In the genomic region with DNA sequence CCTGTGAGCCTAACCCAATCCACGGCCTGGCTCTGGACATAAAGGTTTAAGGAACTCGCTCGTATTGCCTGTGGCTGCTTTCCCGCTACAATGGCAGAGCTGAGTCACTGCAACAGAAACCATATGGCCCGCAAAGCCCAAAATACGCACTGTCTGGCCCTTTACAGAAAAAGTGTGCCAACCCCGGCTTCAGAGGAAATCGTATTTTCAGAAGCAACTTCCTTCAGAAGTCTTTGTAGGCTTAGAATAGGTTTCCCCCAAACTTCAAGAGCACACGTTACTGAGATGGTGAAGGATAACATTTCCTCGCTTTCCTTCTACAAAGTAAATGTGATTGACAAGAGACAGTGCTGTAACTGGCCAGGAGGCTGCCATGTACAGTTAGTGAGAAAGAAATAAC, we compare ENCODE assay signal across 9 cellular contexts. TPM values are rescaled to one million over a fixed set of nuclear protein-coding genes. Genes with fewer than 3 reads are reported as not detected.
A peak's percentile ranks its signal among the peaks of the same experiment; 100 is the strongest.
DNase-seq lines count a peak whose midpoint lies in the region; ATAC-seq, FAIRE-seq and TF ChIP-seq lines count a peak whose summit lies in the region.
"Had no signal": no experiment of that assay in that cellular context is flagged by ENCODE, and none has a peak within 500 bp of the region (broad histone marks: within the 10 kb centered on the region; RNA-seq: fewer than 3 reads in every experiment).

No MANE protein-coding gene starts in this region.

- H3K4me1 ChIP-seq in Loucy (ENCODE audit: insufficient read depth, low read length, poor library complexity, severe bottlenecking), result peaks cover 26% of the 10 kb centered on the region
- peaks cover 4% of the 10 kb centered on the region for H3K4me1 ChIP-seq in endothelial cell of umbilical vein (ENCODE audit: control insufficient read depth, extremely low read depth, insufficient read depth, low read length)
- no peaks in the 10 kb centered on the region; the same call in 1 of the 2 replicates for H3K4me1 ChIP-seq in Caco-2
- H3K4me1 ChIP-seq in foreskin keratinocyte, result no peaks in the 10 kb centered on the region

- no peaks in the 10 kb centered on the region for H4K20me1 ChIP-seq in Loucy (ENCODE audit: insufficient read depth, low read length, poor library complexity, severe bottlenecking)
- no peaks in the 10 kb centered on the region for H4K20me1 ChIP-seq in endothelial cell of umbilical vein (replicated peaks; ENCODE audit: control insufficient read depth, extremely low read depth, insufficient read depth, low read length)

- ATAC-seq in activated CD8-positive, alpha-beta T cell treated with anti-CD3 and anti-CD28 coated beads, Interleukin-2, amount 10 ng/mL, durations not matched to agents 7 days and 5 days, result peak; percentile 90
- peak; percentile 86 for ATAC-seq in stimulated activated memory B cell treated with anti-CD40 and anti-IgM and Interleukin-4, amounts not matched to agents 10 μg/mL and 1 μg/mL and 100 μg/mL, for 72 hours
- ATAC-seq in foreskin keratinocyte, result no peak

- H3K36me3 ChIP-seq in Loucy (ENCODE audit: insufficient read depth, low read length), result no peaks in the 10 kb centered on the region
- H3K36me3 ChIP-seq in endothelial cell of umbilical vein (ENCODE audit: control insufficient read depth in 2 of 2, extremely low read depth in 1 of 2, insufficient read depth in 2 of 2, low read length in 2 of 2), result no peaks in the 10 kb centered on the region
- no peaks in the 10 kb centered on the region for H3K36me3 ChIP-seq in Caco-2 (ENCODE audit: control insufficient read depth, insufficient read depth, low read length)

- peak overlapping the region; percentile 87 for H3K27ac Mint-ChIP-seq in activated CD8-positive, alpha-beta T cell treated with anti-CD3 and anti-CD28 coated beads, Interleukin-2, amount 10 ng/mL, durations not matched to agents 7 days and 5 days
- H3K27ac Mint-ChIP-seq in stimulated activated memory B cell treated with anti-CD40 and anti-IgM and Interleukin-4, amounts not matched to agents 10 μg/mL and 1 μg/mL and 100 μg/mL, for 72 hours, result peak overlapping the region; percentile 90
- no peak overlapping the region for H3K27ac Mint-ChIP-seq in Caco-2 (ENCODE audit: unreplicated experiment)

- H3K4me3 ChIP-seq in Loucy (ENCODE audit: low read length, poor library complexity, severe bottlenecking) (peak overlapping the region; percentile 60), endothelial cell of umbilical vein (replicated peaks in 1 of 3; ENCODE audit: insufficient read depth in 1 of 3, low read depth in 1 of 3, low read length in 3 of 3) (no peak overlapping the region), Caco-2 (ENCODE audit: low read depth, low read length) (no peak overlapping the region)

- BruUV-seq in endothelial cell of umbilical vein (replicated peaks; lab: Mats Ljungman, UMichigan) (no TSS peak), Caco-2 (replicated peaks; lab: Mats Ljungman, UMichigan) (no TSS peak)

- H3K79me2 ChIP-seq in Loucy (ENCODE audit: insufficient read depth, low read length) (no peaks in the 10 kb centered on the region), endothelial cell of umbilical vein (ENCODE audit: control insufficient read depth, insufficient read depth, low read length) (no peaks in the 10 kb centered on the region)

- DNase-seq in activated CD8-positive, alpha-beta T cell treated with anti-CD3 and anti-CD28 coated beads, Interleukin-2, amount 10 ng/mL, durations not matched to agents 7 days and 5 days, result peak; percentile 80
- DNase-seq in endothelial cell of umbilical vein (ENCODE audit: low read depth, low spot score) (peak; percentile 24), Caco-2 (no peak), foreskin keratinocyte (no peak), NCI-H524 (lab: John Stamatoyannopoulos, UW) (no peak)
- DNase-seq: retina had no signal

- peak overlapping the region; percentile 66 for H3K4me2 ChIP-seq in Loucy (ENCODE audit: low read depth, low read length, poor library complexity, severe bottlenecking)
- peak overlapping the region; percentile 17 for H3K4me2 ChIP-seq in endothelial cell of umbilical vein (ENCODE audit: insufficient read depth, low read length)

- no peak for TF ChIP-seq POLR2A in endothelial cell of umbilical vein (IDR thresholded peaks at IDR 0.05; ENCODE audit: low read depth, low read length)

- H3K4me3 Mint-ChIP-seq in activated CD8-positive, alpha-beta T cell treated with anti-CD3 and anti-CD28 coated beads, Interleukin-2, amount 10 ng/mL, durations not matched to agents 7 days and 5 days, result peak overlapping the region; percentile 44
- H3K4me3 Mint-ChIP-seq in stimulated activated memory B cell treated with anti-CD40 and anti-IgM and Interleukin-4, amounts not matched to agents 10 μg/mL and 1 μg/mL and 100 μg/mL, for 72 hours, result no peak overlapping the region
- H3K4me3 Mint-ChIP-seq in Caco-2 (ENCODE audit: unreplicated experiment), result no peak overlapping the region

- no peaks in the 10 kb centered on the region for H3K36me3 Mint-ChIP-seq in activated CD8-positive, alpha-beta T cell treated with anti-CD3 and anti-CD28 coated beads, Interleukin-2, amount 10 ng/mL, durations not matched to agents 7 days and 5 days (ENCODE audit: low read depth)
- peaks cover 6% of the 10 kb centered on the region for H3K36me3 Mint-ChIP-seq in stimulated activated memory B cell treated with anti-CD40 and anti-IgM and Interleukin-4, amounts not matched to agents 10 μg/mL and 1 μg/mL and 100 μg/mL, for 72 hours
- no peaks in the 10 kb centered on the region for H3K36me3 Mint-ChIP-seq in Caco-2 (ENCODE audit: insufficient read depth, unreplicated experiment)

- intact Hi-C loops in endothelial cell of umbilical vein (cut with micrococcal nuclease) (no loop called here), Caco-2 (cut with micrococcal nuclease; ENCODE audit: unreplicated experiment) (no loop called here)

- H3K27me3 ChIP-seq in Loucy (ENCODE audit: insufficient read depth, low read length, poor library complexity, severe bottlenecking) (no peaks in the 10 kb centered on the region), endothelial cell of umbilical vein (ENCODE audit: control insufficient read depth in 2 of 2, insufficient read depth in 2 of 2, low read length in 2 of 2) (no peaks in the 10 kb centered on the region), Caco-2 (replicated peaks; ENCODE audit: control insufficient read depth, insufficient read depth, low read length) (no peaks in the 10 kb centered on the region), foreskin keratinocyte (no peaks in the 10 kb centered on the region)

- peaks cover 8% of the 10 kb centered on the region; the same call in 1 of the 2 replicates for H3F3A ChIP-seq in Loucy (ENCODE audit: low read depth)

- H3K9me3 Mint-ChIP-seq in activated CD8-positive, alpha-beta T cell treated with anti-CD3 and anti-CD28 coated beads, Interleukin-2, amount 10 ng/mL, durations not matched to agents 7 days and 5 days (ENCODE audit: insufficient read depth), result no peaks in the 10 kb centered on the region
- H3K9me3 Mint-ChIP-seq in stimulated activated memory B cell treated with anti-CD40 and anti-IgM and Interleukin-4, amounts not matched to agents 10 μg/mL and 1 μg/mL and 100 μg/mL, for 72 hours, result no peaks in the 10 kb centered on the region
- no peaks in the 10 kb centered on the region for H3K9me3 Mint-ChIP-seq in Caco-2 (ENCODE audit: unreplicated experiment)

- H3K4me1 Mint-ChIP-seq in activated CD8-positive, alpha-beta T cell treated with anti-CD3 and anti-CD28 coated beads, Interleukin-2, amount 10 ng/mL, durations not matched to agents 7 days and 5 days (ENCODE audit: low read depth), result peaks cover 26% of the 10 kb centered on the region
- peaks cover 6% of the 10 kb centered on the region for H3K4me1 Mint-ChIP-seq in stimulated activated memory B cell treated with anti-CD40 and anti-IgM and Interleukin-4, amounts not matched to agents 10 μg/mL and 1 μg/mL and 100 μg/mL, for 72 hours
- no peaks in the 10 kb centered on the region for H3K4me1 Mint-ChIP-seq in Caco-2 (ENCODE audit: low read depth, unreplicated experiment)

- POLR2A ChIA-PET in activated CD8-positive, alpha-beta T cell treated with anti-CD3 and anti-CD28 coated beads, Interleukin-2, amount 10 ng/mL, durations not matched to agents 7 days and 5 days (lab: Charles Lee), result interaction anchor here (0.6 to 1.3 kb wide), 3 partner anchors 36 to 387 kb away, joined by 3 read pairs; no protein-coding TSS in a partner anchor
- POLR2A ChIA-PET in endothelial cell of umbilical vein (lab: Charles Lee) (no interaction called here), Caco-2 (lab: Charles Lee) (no interaction called here)

- no peak for TF ChIP-seq CTCF in Loucy (conservative IDR thresholded peaks at IDR 0.05; ENCODE audit: low read length)
- TF ChIP-seq CTCF in endothelial cell of umbilical vein (IDR thresholded peaks at IDR 0.05; ENCODE audit: extremely low read depth in 1 of 2, insufficient read depth in 1 of 2, low read depth in 1 of 2, low read length in 2 of 2), result no peak
- no peak for TF ChIP-seq CTCF in Caco-2 (IDR thresholded peaks at IDR 0.05; ENCODE audit: insufficient read depth in 1 of 2, low read depth in 1 of 2, low read length in 1 of 2, severe bottlenecking in 1 of 2, unreplicated experiment in 1 of 2)
- TF ChIP-seq CTCF in foreskin keratinocyte (conservative IDR thresholded peaks at IDR 0.05), result no peak

- peak overlapping the region; percentile 59 for H3K9ac ChIP-seq in Loucy (ENCODE audit: low read depth, low read length, poor library complexity, severe bottlenecking)
- H3K9ac ChIP-seq in endothelial cell of umbilical vein (replicated peaks; ENCODE audit: extremely low read depth, insufficient read depth, low read length), result no peak overlapping the region

- CTCF ChIA-PET in activated CD8-positive, alpha-beta T cell treated with anti-CD3 and anti-CD28 coated beads, Interleukin-2, amount 10 ng/mL, durations not matched to agents 7 days and 5 days (lab: Charles Lee), result interaction anchor here (0.7 to 2.6 kb wide), 6 partner anchors 9 to 431 kb away, joined by 3 to 9 read pairs (median 3); no protein-coding TSS in a partner anchor
- CTCF ChIA-PET in endothelial cell of umbilical vein (lab: Charles Lee), result interaction anchor here (0.7 kb wide), 1 partner anchor 9 kb away, joined by 3 read pairs; no protein-coding TSS in a partner anchor
- CTCF ChIA-PET in Caco-2 (lab: Charles Lee), result no interaction called here

- H3K9me3 ChIP-seq in Loucy (ENCODE audit: insufficient read depth, low read depth, low read length) (no peaks in the 10 kb centered on the region), endothelial cell of umbilical vein (replicated peaks; ENCODE audit: control insufficient read depth, insufficient read depth, low read length) (no peaks in the 10 kb centered on the region), Caco-2 (0 out of 2 replicates have a peak, but pooled peaks cover under 1% of the 10 kb centered on the region)

- H2AFZ ChIP-seq in Loucy (ENCODE audit: low read length) (peak overlapping the region; percentile 82), endothelial cell of umbilical vein (ENCODE audit: low read depth, low read length) (peak overlapping the region; percentile 79)

- no peaks in the 10 kb centered on the region for H3K9me1 ChIP-seq in endothelial cell of umbilical vein (replicated peaks; ENCODE audit: control insufficient read depth, extremely low read depth, insufficient read depth, low read length)

- dilution Hi-C loops in endothelial cell of umbilical vein (cut with MboI; ENCODE audit: extremely low pct_ligation_motif_present, low sequenced_read_pairs), result no loop called here

- H3K9me2 ChIP-seq in Loucy (replicated peaks; ENCODE audit: low read depth, low read length), result no peaks in the 10 kb centered on the region

- no peaks in the 10 kb centered on the region for H3K27me3 Mint-ChIP-seq in activated CD8-positive, alpha-beta T cell treated with anti-CD3 and anti-CD28 coated beads, Interleukin-2, amount 10 ng/mL, durations not matched to agents 7 days and 5 days (ENCODE audit: low read depth)
- no peaks in the 10 kb centered on the region for H3K27me3 Mint-ChIP-seq in stimulated activated memory B cell treated with anti-CD40 and anti-IgM and Interleukin-4, amounts not matched to agents 10 μg/mL and 1 μg/mL and 100 μg/mL, for 72 hours
- no peaks in the 10 kb centered on the region for H3K27me3 Mint-ChIP-seq in Caco-2 (ENCODE audit: insufficient read depth, unreplicated experiment)

- FAIRE-seq in endothelial cell of umbilical vein (lab: Jason Lieb, UNC), result no peak
- FAIRE-seq: bronchial epithelial cell had no signal

- H3K27ac ChIP-seq in endothelial cell of umbilical vein (ENCODE audit: insufficient read depth, low read depth, low read length), result no peak overlapping the region
- H3K27ac ChIP-seq in foreskin keratinocyte, result no peak overlapping the region

RNA-seq across cellular contexts. Expression of gene TESC, which starts 34.8 kb away (rescaled TPM):
- 100 to 1,000 TPM; 103 to 106 TPM for total RNA-seq in activated CD8-positive, alpha-beta T cell treated with anti-CD3 and anti-CD28 coated beads, Interleukin-2, amount 10 ng/mL, durations not matched to agents 7 days and 5 days
- total RNA-seq in endothelial cell of umbilical vein (0.40 TPM in 1 of 2 replicates, not detected in the other), Caco-2 (2022) (4.8 and 6.8 TPM in 2 replicates), foreskin keratinocyte (not detected in 2 replicates)
- polyA plus RNA-seq in endothelial cell of umbilical vein (0.26 and 0.40 TPM in 2 replicates), foreskin keratinocyte (0.13 TPM in 1 of 2 replicates, not detected in the other)
- polyA plus RNA-seq in endothelial cell of umbilical vein (2011; cell fraction: cytosol; rRNA removed), result 0.06 and 0.12 TPM in 2 replicates
- not detected in 2 replicates for polyA plus RNA-seq in endothelial cell of umbilical vein (2011; cell fraction: nucleus; rRNA removed)
- 0.33 and 1.1 TPM in 2 replicates for polyA plus RNA-seq in endothelial cell of umbilical vein (2012)
- polyA minus RNA-seq in endothelial cell of umbilical vein, result 0.89 TPM in 1 of 2 replicates, not detected in the other
- 4.0 TPM for polyA minus RNA-seq in endothelial cell of umbilical vein (2011; cell fraction: cytosol; rRNA and poly(A)+ RNA removed)
- not detected in 2 replicates for polyA minus RNA-seq in endothelial cell of umbilical vein (2011; cell fraction: nucleus; rRNA and poly(A)+ RNA removed)
- total RNA-seq: bronchial epithelial cell had no signal

RNA-seq across cellular contexts. Expression of gene FBXO21, which starts 56.2 kb away (rescaled TPM):
- 10 to 100 TPM; 26.3 to 29.6 TPM for total RNA-seq in activated CD8-positive, alpha-beta T cell treated with anti-CD3 and anti-CD28 coated beads, Interleukin-2, amount 10 ng/mL, durations not matched to agents 7 days and 5 days
- total RNA-seq in endothelial cell of umbilical vein (41.6 and 41.7 TPM in 2 replicates), Caco-2 (2022) (37.3 and 44.5 TPM in 2 replicates), foreskin keratinocyte (28.1 and 30.4 TPM in 2 replicates)
- polyA plus RNA-seq in endothelial cell of umbilical vein (66.7 and 80.6 TPM in 2 replicates), foreskin keratinocyte (8.0 and 9.3 TPM in 2 replicates)
- 20.1 and 27.5 TPM in 2 replicates for polyA plus RNA-seq in endothelial cell of umbilical vein (2011; cell fraction: cytosol; rRNA removed)
- 21.3 and 35.7 TPM in 2 replicates for polyA plus RNA-seq in endothelial cell of umbilical vein (2011; cell fraction: nucleus; rRNA removed)
- 26.1 and 26.6 TPM in 2 replicates for polyA plus RNA-seq in endothelial cell of umbilical vein (2012)
- 115 and 128 TPM in 2 replicates for polyA minus RNA-seq in endothelial cell of umbilical vein
- 45.8 TPM for polyA minus RNA-seq in endothelial cell of umbilical vein (2011; cell fraction: cytosol; rRNA and poly(A)+ RNA removed)
- polyA minus RNA-seq in endothelial cell of umbilical vein (2011; cell fraction: nucleus; rRNA and poly(A)+ RNA removed), result 17.6 and 28.5 TPM in 2 replicates

Comparison
In these comparisons a context has a peak if more than half of its experiments do, and no peak if none do; other contexts are left out.
1. DNase-seq: peak in activated CD8-positive, alpha-beta T cell treated with anti-CD3 and anti-CD28 coated beads, Interleukin-2, amount 10 ng/mL, durations not matched to agents 7 days and 5 days (single experiment) and endothelial cell of umbilical vein (single experiment); none in Caco-2 (0 of 2), foreskin keratinocyte (0 of 2) and NCI-H524 (0 of 2).
2. RNA of gene TESC, which starts 34.8 kb away (total RNA-seq): 103 to 106 TPM in activated CD8-positive, alpha-beta T cell treated with anti-CD3 and anti-CD28 coated beads, Interleukin-2, amount 10 ng/mL, durations not matched to agents 7 days and 5 days; 4.8 to 6.8 TPM in Caco-2, 0.40 TPM in endothelial cell of umbilical vein and not detected in foreskin keratinocyte; every median in the first group is over 10 times any median in the second.